8 cellular contexts compared by ENCODE assay signal in the genomic region with DNA sequence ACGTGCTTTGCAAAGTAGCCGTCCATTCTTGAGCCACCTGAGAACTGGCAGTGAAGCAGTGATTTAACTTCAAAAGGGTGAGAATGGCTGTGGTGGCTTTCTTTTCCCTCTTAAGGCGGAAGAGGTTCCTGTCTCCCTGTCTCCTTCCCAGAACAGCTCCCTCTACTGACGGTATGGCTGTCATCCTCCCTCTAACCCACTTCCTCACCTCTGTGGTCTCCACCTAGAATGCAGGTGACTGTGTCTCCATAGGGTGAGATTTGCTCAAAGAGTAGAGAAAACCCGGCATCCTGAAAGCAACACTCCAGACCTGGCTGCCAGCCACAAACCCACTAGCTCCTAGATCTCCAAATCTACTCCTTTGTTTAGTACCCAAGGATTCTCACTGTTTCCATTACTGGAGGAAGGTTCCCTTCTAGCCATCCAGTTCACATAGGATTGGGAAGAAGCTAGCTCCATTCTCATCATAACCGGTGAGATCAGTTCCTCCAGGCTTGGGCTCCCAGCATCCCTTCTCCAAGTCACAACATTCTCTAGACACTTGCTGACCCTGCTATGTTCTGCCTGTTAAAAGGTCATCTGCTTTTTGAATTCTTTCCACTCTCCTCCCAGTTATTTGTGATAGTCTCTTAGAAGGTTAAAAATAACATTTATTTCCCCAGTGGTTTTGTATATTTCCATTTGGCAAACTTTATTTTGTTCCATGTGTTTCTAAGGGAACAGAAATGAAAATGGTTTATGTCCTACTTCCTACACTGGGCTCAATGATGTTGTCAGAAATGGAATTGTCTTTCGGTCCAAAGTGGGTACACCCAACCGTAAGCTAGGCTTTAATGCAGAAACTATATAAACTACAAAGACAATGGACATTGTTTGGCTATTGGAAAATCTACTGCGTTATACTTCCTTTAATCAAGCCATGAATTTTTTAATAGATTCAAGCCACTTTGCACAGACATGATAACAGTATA.
DNase-seq lines count a peak whose midpoint lies in the region; ATAC-seq and TF ChIP-seq lines count a peak whose summit lies in the region.

No MANE protein-coding gene starts in this region.

- no peaks in the 10 kb centered on the region for H3K9me2 ChIP-seq in PC-3 (replicated peaks; ENCODE audit: low read length)

- no peaks in the 10 kb centered on the region for H3K27me3 Mint-ChIP-seq in activated naive CD4-positive, alpha-beta T cell treated with anti-CD3 and anti-CD28 coated beads for 36 hours (ENCODE audit: low read depth)

- H3K36me3 ChIP-seq in PC-3 (ENCODE audit: low read depth, low read length) (no peaks in the 10 kb centered on the region), MG63 (no peaks in the 10 kb centered on the region)

- POLR2A ChIA-PET in PC-3 (lab: Charles Lee; ENCODE audit: unreplicated experiment): no interaction called here

- H3K4me1 Mint-ChIP-seq in activated naive CD4-positive, alpha-beta T cell treated with anti-CD3 and anti-CD28 coated beads for 36 hours (ENCODE audit: low read depth): peaks cover 35% of the 10 kb centered on the region

- CTCF ChIA-PET in activated naive CD4-positive, alpha-beta T cell treated with anti-CD3 and anti-CD28 coated beads for 36 hours (lab: Charles Lee): interaction anchor here (0.6 to 1.3 kb wide), 5 partner anchors 22 to 1046 kb away, joined by 3 to 6 read pairs (median 4); no protein-coding TSS in a partner anchor
- CTCF ChIA-PET in PC-3 (lab: Charles Lee): no interaction called here

- H3K9me3 ChIP-seq in PC-3 (ENCODE audit: low read length) (no peaks in the 10 kb centered on the region), MG63 (no peaks in the 10 kb centered on the region)

- H3K4me2 ChIP-seq in PC-3 (ENCODE audit: low read length): no peak overlapping the region

- H3K4me3 ChIP-seq in PC-3 (ENCODE audit: low read length): no peak overlapping the region
- H3K4me3 ChIP-seq in fibroblast of villous mesenchyme (ENCODE audit: low read depth, low read length): no peak overlapping the region
- H3K4me3 ChIP-seq in MG63: no peak overlapping the region

- no TSS peak for BruUV-seq in PC-3 (replicated peaks; lab: Mats Ljungman, UMichigan)

- H3K9me3 Mint-ChIP-seq in activated naive CD4-positive, alpha-beta T cell treated with anti-CD3 and anti-CD28 coated beads for 36 hours: no peaks in the 10 kb centered on the region
- H3K9me3 Mint-ChIP-seq in activated naive CD4-positive, alpha-beta T cell treated with anti-CD3 and anti-CD28 coated beads, Interleukin-2, amount 50 U/mL, for 72 hours: no peaks in the 10 kb centered on the region

- H4K20me1 ChIP-seq in PC-3 (ENCODE audit: low read length): no peaks in the 10 kb centered on the region

- H2AFZ ChIP-seq in PC-3 (ENCODE audit: low read length): no peak overlapping the region

- no peak overlapping the region for H3K27ac ChIP-seq in PC-3 (ENCODE audit: low read length)

- intact Hi-C loops in activated naive CD4-positive, alpha-beta T cell treated with anti-CD3 and anti-CD28 coated beads for 36 hours (cut with micrococcal nuclease): loop anchor here (2.0 to 10.0 kb wide), 5 partner anchors 79 to 1107 kb away; partner anchors contain the start of genes CENPK, NLN, PPWD1 and SGTB
- intact Hi-C loops in PC-3 (cut with micrococcal nuclease): loop anchor here (5.0 kb wide), 1 partner anchor 226 kb away; no protein-coding TSS in a partner anchor

- H3K9ac ChIP-seq in PC-3 (ENCODE audit: low read length): no peak overlapping the region

- H3F3A ChIP-seq in PC-3 (ENCODE audit: low read length, unreplicated experiment): no peaks in the 10 kb centered on the region

- DNase-seq in activated naive CD4-positive, alpha-beta T cell treated with anti-CD3 and anti-CD28 coated beads for 36 hours: peak; percentile 36
- no peak for DNase-seq in activated naive CD4-positive, alpha-beta T cell treated with anti-CD3 and anti-CD28 coated beads, Interleukin-2, amount 50 U/mL, for 72 hours (ENCODE audit: low spot score in 2 of 2)
- DNase-seq in PC-3: peak; percentile 25
- no peak for DNase-seq in fibroblast of villous mesenchyme (ENCODE audit: low read depth)
- DNase-seq in stromal cell of bone marrow (ENCODE audit: low read depth): peak; percentile 47
- DNase-seq in MG63: no peak
- DNase-seq in activated gamma-delta T cell treated with Interleukin-2 at 50 U/mL for 16 hours: no peak

- ATAC-seq in activated naive CD4-positive, alpha-beta T cell treated with anti-CD3 and anti-CD28 coated beads, Interleukin-2, amount 50 U/mL, for 72 hours: no peak
- ATAC-seq in PC-3: no peak
- ATAC-seq in HG03175 (IDR thresholded peaks at IDR 0.05; ENCODE audit: unreplicated experiment): no peak

- H3K4me1 ChIP-seq in PC-3 (ENCODE audit: insufficient read depth, low read length): peaks cover 29% of the 10 kb centered on the region

- H3K79me2 ChIP-seq in PC-3 (ENCODE audit: low read length): no peaks in the 10 kb centered on the region

- no peak overlapping the region for H3K4me3 Mint-ChIP-seq in activated naive CD4-positive, alpha-beta T cell treated with anti-CD3 and anti-CD28 coated beads for 36 hours

- no peaks in the 10 kb centered on the region for H3K36me3 Mint-ChIP-seq in activated naive CD4-positive, alpha-beta T cell treated with anti-CD3 and anti-CD28 coated beads for 36 hours (ENCODE audit: low read depth)
- peaks cover 0 to 4% of the 10 kb centered on the region in 2 donors for H3K36me3 Mint-ChIP-seq in activated naive CD4-positive, alpha-beta T cell treated with anti-CD3 and anti-CD28 coated beads, Interleukin-2, amount 50 U/mL, for 72 hours

- no peak overlapping the region for H3K27ac Mint-ChIP-seq in activated naive CD4-positive, alpha-beta T cell treated with anti-CD3 and anti-CD28 coated beads for 36 hours
- H3K27ac Mint-ChIP-seq in activated naive CD4-positive, alpha-beta T cell treated with anti-CD3 and anti-CD28 coated beads, Interleukin-2, amount 50 U/mL, for 72 hours: no peak overlapping the region

- no peaks in the 10 kb centered on the region for H3K27me3 ChIP-seq in PC-3 (ENCODE audit: low read length)
- H3K27me3 ChIP-seq in MG63: no peaks in the 10 kb centered on the region

- TF ChIP-seq CTCF in PC-3 (conservative IDR thresholded peaks at IDR 0.05; ENCODE audit: low read depth, low read length) (peak; percentile 43), fibroblast of villous mesenchyme (IDR thresholded peaks at IDR 0.05; ENCODE audit: insufficient read depth, low read depth, low read length) (peak; percentile 27)

Comparison
In these comparisons a context has a peak if more than half of its experiments do, and no peak if none do; other contexts are left out.
1. DNase-seq: peak in activated naive CD4-positive, alpha-beta T cell treated with anti-CD3 and anti-CD28 coated beads for 36 hours (single experiment), PC-3 (single experiment) and stromal cell of bone marrow (single experiment); none in activated naive CD4-positive, alpha-beta T cell treated with anti-CD3 and anti-CD28 coated beads, Interleukin-2, amount 50 U/mL, for 72 hours (0 of 2), fibroblast of villous mesenchyme (single experiment), MG63 (single experiment) and activated gamma-delta T cell treated with Interleukin-2 at 50 U/mL for 16 hours (single experiment).